ENCODE assay signal across 1 cellular context in the genomic region with DNA sequence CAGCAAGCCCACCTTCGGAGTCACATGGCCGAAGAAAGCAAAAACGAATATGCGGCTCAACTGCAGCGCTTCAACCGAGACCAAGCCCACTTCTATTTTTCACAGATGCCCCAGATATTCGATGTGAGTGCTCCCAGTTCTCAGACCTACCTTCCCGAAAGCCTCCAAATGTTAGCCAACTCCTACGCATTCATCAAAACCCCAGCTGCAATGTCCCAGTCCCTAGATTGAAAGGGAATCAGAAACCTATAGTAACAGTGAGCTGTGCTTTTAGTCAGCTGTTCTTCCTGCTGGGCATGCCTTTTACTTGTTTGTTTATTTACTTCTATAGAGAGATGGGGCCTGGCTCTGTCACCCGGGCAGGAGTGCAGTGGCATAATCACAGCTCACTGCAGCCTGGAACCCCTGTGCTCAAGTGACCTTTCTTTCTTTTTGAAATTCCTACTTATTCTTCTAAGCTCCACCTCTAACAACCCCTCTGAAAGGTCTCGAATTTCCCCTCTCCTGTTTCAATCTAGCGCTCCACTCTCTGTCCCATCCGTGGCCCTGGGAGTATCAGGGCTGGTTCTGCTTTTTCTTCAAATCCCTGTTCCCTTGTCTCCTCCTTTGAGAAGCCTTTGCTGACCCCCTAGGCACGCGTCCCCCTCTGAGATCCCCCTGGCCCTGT.
TF ChIP-seq lines count a peak whose summit lies in the region.

No MANE protein-coding gene starts in this region.

TF ChIP-seq in endothelial cell of umbilical vein, 7 proteins besides CTCF, POLR2A, EP300 and RAD21:
- TF ChIP-seq JUN (IDR thresholded peaks at IDR 0.05; ENCODE audit: borderline replicate concordance, insufficient read depth, insufficient read length, low read depth) (no peak), GATA2 (IDR thresholded peaks at IDR 0.05; ENCODE audit: insufficient read depth, insufficient read length, low read depth, low read length) (no peak), POLR2AphosphoS5 (IDR thresholded peaks at IDR 0.05; ENCODE audit: insufficient read depth, low read depth, low read length) (no peak), MAX (IDR thresholded peaks at IDR 0.05; ENCODE audit: insufficient read depth, insufficient read length) (no peak), FOS (IDR thresholded peaks at IDR 0.05; ENCODE audit: borderline replicate concordance, insufficient read depth, low read length) (no peak), MYC (IDR thresholded peaks at IDR 0.05; ENCODE audit: low read depth, low read length) (no peak), EZH2 (IDR thresholded peaks at IDR 0.05; ENCODE audit: borderline replicate concordance, low read depth, low read length, severe bottlenecking) (no peak)
